In genomic region chr19:37466277-37466797, GRCh38 we compare ENCODE assay signal across 1 cellular context.
TF ChIP-seq lines count a peak whose summit lies in the region.

No MANE protein-coding gene starts in this region.

TF ChIP-seq in K562, 482 proteins besides CTCF, POLR2A, EP300 and RAD21:
- TF ChIP-seq CREB5 (CRISPR knock-in tag; IDR thresholded peaks at IDR 0.05) (no peak), MIER1 (IDR thresholded peaks at IDR 0.05; ENCODE audit: low read depth) (no peak), GABPB2 (CRISPR knock-in tag; conservative IDR thresholded peaks at IDR 0.05) (no peak), TBL1XR1 (IDR thresholded peaks at IDR 0.05; ENCODE audit: low read length in 2 of 2) (no peak), ILF3 (IDR thresholded peaks at IDR 0.05; ENCODE audit: borderline replicate concordance) (no peak), ZNF274 (IDR thresholded peaks at IDR 0.05; ENCODE audit: borderline replicate concordance, low read depth, low read length) (no peak), PTBP1 (IDR thresholded peaks at IDR 0.05; ENCODE audit: low read depth, low read length) (no peak), POLR2B (IDR thresholded peaks at IDR 0.05; ENCODE audit: low read depth, partially characterized antibody) (no peak), SREBF1 (IDR thresholded peaks at IDR 0.05; ENCODE audit: borderline replicate concordance, low read depth, low read length) (no peak), SMAD1 (IDR thresholded peaks at IDR 0.05; ENCODE audit: low read depth, low read length, partially characterized antibody) (no peak), HINFP (tag; conservative IDR thresholded peaks at IDR 0.05; ENCODE audit: low read depth) (no peak), ZNF707 (CRISPR knock-in tag; conservative IDR thresholded peaks at IDR 0.05) (no peak), MAX (CRISPR knock-in tag; IDR thresholded peaks at IDR 0.05) (no peak), CUX1 (CRISPR knock-in tag; IDR thresholded peaks at IDR 0.05) (no peak)
